8 cellular contexts compared by ENCODE assay signal in genomic region chr9:113579270-113580040, GRCh38.
A peak's percentile ranks its signal among the peaks of the same experiment; 100 is the strongest.
DNase-seq lines count a peak whose midpoint lies in the region; ATAC-seq and TF ChIP-seq lines count a peak whose summit lies in the region.

No MANE protein-coding gene starts in this region.

- peaks cover 78% of the 10 kb centered on the region for H3K4me1 Mint-ChIP-seq in HFFc6 (ENCODE audit: low read depth)
- peaks cover 78% of the 10 kb centered on the region for H3K4me1 Mint-ChIP-seq in activated naive CD8-positive, alpha-beta T cell (ENCODE audit: low read depth)

- peak overlapping the region; percentile 9; the same call in 1 of the 2 replicates for H3K4me3 Mint-ChIP-seq in HFFc6
- H3K4me3 Mint-ChIP-seq in activated naive CD8-positive, alpha-beta T cell: peak overlapping the region; percentile 85

- no peaks in the 10 kb centered on the region for H3K27me3 ChIP-seq in thyroid gland

- H3K9me3 ChIP-seq in thyroid gland: no peaks in the 10 kb centered on the region

- TF ChIP-seq CTCF in HFFc6 (IDR thresholded peaks at IDR 0.05) (no peak), thyroid gland (IDR thresholded peaks at IDR 0.05) (no peak)

- peak overlapping the region; percentile 91 to 97 (median 96) for H3K27ac ChIP-seq in thyroid gland

- peaks cover 10 to 12% of the 10 kb centered on the region in 2 donors for H3K36me3 ChIP-seq in thyroid gland

- DNase-seq in HFFc6 (no peak), NCI-H524 treated with DMSO at 0.1 percent for 48 hours (lab: John Stamatoyannopoulos, UW) (peak; percentile 11), kidney tubule cell (ENCODE audit: low spot score) (peak; percentile 69), thyroid gland (peak in 1 of 2 donors; percentile 28)
- no peak for DNase-seq in stimulated activated CD4-positive, alpha-beta T cell treated with anti-CD3 and anti-CD28 coated beads, Interleukin-4, amount 100 ng/mL, for 4 hours

- peaks cover 39 to 71% of the 10 kb centered on the region in 2 donors for H3K4me1 ChIP-seq in thyroid gland

- H3K9me3 Mint-ChIP-seq in HFFc6: no peaks in the 10 kb centered on the region
- no peaks in the 10 kb centered on the region for H3K9me3 Mint-ChIP-seq in activated naive CD8-positive, alpha-beta T cell (ENCODE audit: low read depth)

- peak overlapping the region; percentile 99 for H3K27ac Mint-ChIP-seq in HFFc6
- peak overlapping the region; percentile 96 for H3K27ac Mint-ChIP-seq in activated naive CD8-positive, alpha-beta T cell

- H3K27me3 Mint-ChIP-seq in HFFc6 (ENCODE audit: insufficient read depth): no peaks in the 10 kb centered on the region; the same call in 1 of the 2 replicates
- H3K27me3 Mint-ChIP-seq in activated naive CD8-positive, alpha-beta T cell: no peaks in the 10 kb centered on the region

- TF ChIP-seq POLR2A in GM18505 (IDR thresholded peaks at IDR 0.05; ENCODE audit: borderline replicate concordance, extremely low read depth, insufficient read depth, insufficient read length): no peak
- TF ChIP-seq POLR2A in thyroid gland (IDR thresholded peaks at IDR 0.05): no peak

- no peak overlapping the region for H3K4me3 ChIP-seq in thyroid gland (replicated peaks in 1 of 3)

- 72 to 75% methylated on average over 5 of the region's 5 CpGs for WGBS in thyroid gland, 2 donors

- intact Hi-C loops in thyroid gland (cut with DNase I): loop anchor here (10.0 kb wide), 1 partner anchor 65 kb away; no protein-coding TSS in a partner anchor

- no peaks in the 10 kb centered on the region for H3K36me3 Mint-ChIP-seq in HFFc6 (ENCODE audit: low read depth)
- no peaks in the 10 kb centered on the region for H3K36me3 Mint-ChIP-seq in activated naive CD8-positive, alpha-beta T cell

- ATAC-seq in GM18505 (IDR thresholded peaks at IDR 0.05; ENCODE audit: unreplicated experiment) (peak; percentile 25), GM21723 (IDR thresholded peaks at IDR 0.05; ENCODE audit: unreplicated experiment) (no peak)

Comparison
In these comparisons a context has a peak if more than half of its experiments do, and no peak if none do; other contexts are left out.
1. DNase-seq: peak in NCI-H524 treated with DMSO at 0.1 percent for 48 hours (single experiment) and kidney tubule cell (single experiment); none in HFFc6 (single experiment) and stimulated activated CD4-positive, alpha-beta T cell treated with anti-CD3 and anti-CD28 coated beads, Interleukin-4, amount 100 ng/mL, for 4 hours (0 of 2).